ENCODE assay signal across 8 cellular contexts in the genomic region with DNA sequence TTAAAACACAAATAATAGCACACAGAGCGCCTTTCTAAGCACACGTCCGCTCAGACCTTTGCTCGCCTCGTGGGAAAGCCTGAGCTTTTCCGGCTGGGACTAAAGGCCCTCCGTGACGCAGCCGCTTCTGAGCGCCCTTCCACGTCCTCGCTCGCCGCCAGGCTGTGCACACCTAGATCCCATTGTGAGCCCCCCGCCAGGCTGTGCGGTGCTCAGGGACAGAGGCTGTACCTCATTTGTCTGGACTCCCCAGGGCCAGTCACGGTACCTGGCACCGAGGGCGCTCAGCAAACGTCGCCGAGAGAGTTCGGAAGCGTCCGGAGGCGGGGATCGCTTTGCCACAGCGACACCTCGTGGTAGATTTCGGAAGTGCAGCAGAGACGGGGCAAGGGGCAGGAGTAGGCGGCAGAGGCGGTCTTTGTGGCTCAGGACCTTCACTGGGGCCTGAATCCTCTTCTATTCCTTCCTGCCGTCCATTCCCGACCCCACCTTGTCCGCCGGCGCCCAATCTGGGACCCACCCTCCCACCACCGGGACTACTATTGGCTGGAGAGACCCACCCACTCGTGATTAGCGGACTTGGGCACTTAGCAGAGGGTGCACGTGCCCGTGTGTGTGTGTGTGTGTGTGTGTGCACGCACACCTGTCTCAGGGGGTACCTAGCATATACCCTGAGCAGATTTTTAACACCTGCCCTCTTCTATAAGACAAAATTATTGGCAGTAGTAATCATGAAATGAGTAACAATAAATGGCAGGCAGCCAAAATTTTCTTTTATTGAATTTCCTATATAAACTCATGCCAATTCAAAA.
A peak's percentile ranks its signal among the peaks of the same experiment; 100 is the strongest.
DNase-seq lines count a peak whose midpoint lies in the region; ATAC-seq and TF ChIP-seq lines count a peak whose summit lies in the region.

No MANE protein-coding gene starts in this region.

- peak; percentile 99 for TF ChIP-seq CTCF in GM10266 (IDR thresholded peaks at IDR 0.05; ENCODE audit: control insufficient read depth, insufficient read depth, low read depth, missing control alignments)

- ATAC-seq in HG02588 (IDR thresholded peaks at IDR 0.05; ENCODE audit: unreplicated experiment) (peak; percentile 73), GM21723 (IDR thresholded peaks at IDR 0.05; ENCODE audit: unreplicated experiment) (no peak)

- DNase-seq in GM10266 (ENCODE audit: extremely low spot score) (peak; percentile 87), NCI-H128 (lab: John Stamatoyannopoulos, UW; ENCODE audit: unreplicated experiment) (peak; percentile 32), T-helper 2 cell (peak; percentile 51 to 90 (median 73)), anterior cingulate cortex (lab: John Stamatoyannopoulos, UW) (peak in 57 of 58 donors; percentile 33 to 95 (median 77)), hippocampal formation (lab: John Stamatoyannopoulos, UW) (peak; percentile 59 to 81), retina (peak; percentile 95)

Comparison
In these comparisons a context has a peak if more than half of its experiments do, and no peak if none do; other contexts are left out.
1. DNase-seq: peak in every context shown above with its lines; median percentile 95 in retina; 87 in GM10266; 77 in anterior cingulate cortex; 73 in T-helper 2 cell; 70 in hippocampal formation; 32 in NCI-H128.